Comparison of ENCODE assay signal across 7 cellular contexts in the genomic region with DNA sequence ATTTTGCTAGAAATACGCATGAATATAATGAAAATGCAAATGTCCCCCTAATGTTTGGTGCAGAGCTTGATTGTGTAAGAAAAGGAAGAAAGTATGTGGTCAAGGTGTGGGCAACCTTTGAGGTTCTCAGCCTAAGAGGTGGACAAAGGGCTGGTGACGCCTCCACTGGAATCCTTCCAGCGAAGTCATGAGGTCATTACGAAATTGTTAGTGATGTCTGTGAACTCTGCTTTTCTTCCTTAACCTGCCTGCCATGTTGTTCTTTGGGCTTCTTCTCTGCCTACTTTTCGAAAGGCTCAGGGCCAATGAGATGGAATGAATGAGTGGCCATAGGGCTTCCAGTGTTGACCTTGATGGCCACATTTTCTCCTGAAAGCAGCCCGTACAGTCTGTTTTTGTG.
DNase-seq lines count a peak whose midpoint lies in the region; ATAC-seq, FAIRE-seq and TF ChIP-seq lines count a peak whose summit lies in the region.
"Not testable (repeated sequence)": the region's sequence is repeated elsewhere in the genome, so short reads cannot be mapped to it uniquely, and the experiment has no call there.

No MANE protein-coding gene starts in this region.

- not testable (repeated sequence) for FAIRE-seq in endothelial cell of umbilical vein (lab: Jason Lieb, UNC); keratinocyte (lab: Jason Lieb, UNC)

- not testable (repeated sequence) for TF ChIP-seq CTCF in CD8-positive, alpha-beta T cell (IDR thresholded peaks at IDR 0.05); RWPE2 (IDR thresholded peaks at IDR 0.05; ENCODE audit: poor library complexity, severe bottlenecking); endothelial cell of umbilical vein (IDR thresholded peaks at IDR 0.05; ENCODE audit: extremely low read depth in 1 of 2, insufficient read depth in 1 of 2, low read depth in 1 of 2, low read length in 2 of 2); keratinocyte (optimal IDR thresholded peaks at IDR 0.05 in 1 of 3, IDR thresholded peaks at IDR 0.05 in 1 of 3, conservative IDR thresholded peaks at IDR 0.05 in 1 of 3; ENCODE audit: extremely low read depth in 1 of 3, insufficient read depth in 2 of 3, low read length in 3 of 3); nephron (IDR thresholded peaks at IDR 0.05; ENCODE audit: unreplicated experiment in 3 of 3)

- not testable (repeated sequence) for H3K9me3 Mint-ChIP-seq in CD8-positive, alpha-beta T cell; activated T-helper 1 cell treated with anti-CD3 and anti-CD28 coated beads, Interleukin-12 subunit alpha, Interleukin-12 subunit beta, Interleukin-2, Interleukin-4 antibody, amounts not matched to agents 30 ng/mL and 10 ng/mL and 1 ng/mL, durations not matched to agents 14 hours and 24 hours and 36 hours; nephron

- not testable (repeated sequence) for H3K4me2 ChIP-seq in endothelial cell of umbilical vein (ENCODE audit: insufficient read depth, low read length); keratinocyte (ENCODE audit: control insufficient read depth, extremely low read depth, insufficient read depth, low read depth, low read length)

- H3K9ac ChIP-seq in HUES48 (ENCODE audit: low read depth, low read length); endothelial cell of umbilical vein (replicated peaks; ENCODE audit: extremely low read depth, insufficient read depth, low read length); keratinocyte (ENCODE audit: control insufficient read depth, extremely low read depth, insufficient read depth, low read length): not testable (repeated sequence)

- H2AFZ ChIP-seq in endothelial cell of umbilical vein (ENCODE audit: low read depth, low read length); keratinocyte (ENCODE audit: control insufficient read depth, low read length): not testable (repeated sequence)

- not testable (repeated sequence) for H3K9me1 ChIP-seq in endothelial cell of umbilical vein (replicated peaks; ENCODE audit: control insufficient read depth, extremely low read depth, insufficient read depth, low read length); keratinocyte (ENCODE audit: control insufficient read depth, extremely low read depth, insufficient read depth, low read length)

- H3K79me2 ChIP-seq in endothelial cell of umbilical vein (ENCODE audit: control insufficient read depth, insufficient read depth, low read length) (peaks cover 46% of the 10 kb centered on the region), keratinocyte (ENCODE audit: control insufficient read depth, insufficient read depth, low read length) (peaks cover 53% of the 10 kb centered on the region)

- H3K27ac Mint-ChIP-seq in CD8-positive, alpha-beta T cell: peak overlapping the region; percentile 83
- H3K27ac Mint-ChIP-seq in activated T-helper 1 cell treated with anti-CD3 and anti-CD28 coated beads, Interleukin-12 subunit alpha, Interleukin-12 subunit beta, Interleukin-2, Interleukin-4 antibody, amounts not matched to agents 30 ng/mL and 10 ng/mL and 1 ng/mL, durations not matched to agents 14 hours and 24 hours and 36 hours: peak overlapping the region; percentile 34
- peak overlapping the region in 2 of 3 experiments; percentile 77 to 78 for H3K27ac Mint-ChIP-seq in nephron

- CTCF ChIA-PET in CD8-positive, alpha-beta T cell (lab: Charles Lee): interaction anchor here (1.4 kb wide), 1 partner anchor 643 kb away, joined by 5 read pairs; no protein-coding TSS in a partner anchor
- CTCF ChIA-PET in endothelial cell of umbilical vein (lab: Charles Lee): not testable (repeated sequence)

- not testable (repeated sequence) for H3K36me3 Mint-ChIP-seq in CD8-positive, alpha-beta T cell; nephron (ENCODE audit: low read depth)
- peaks cover 10% of the 10 kb centered on the region for H3K36me3 Mint-ChIP-seq in activated T-helper 1 cell treated with anti-CD3 and anti-CD28 coated beads, Interleukin-12 subunit alpha, Interleukin-12 subunit beta, Interleukin-2, Interleukin-4 antibody, amounts not matched to agents 30 ng/mL and 10 ng/mL and 1 ng/mL, durations not matched to agents 14 hours and 24 hours and 36 hours (ENCODE audit: low read depth)

- not testable (repeated sequence) for H3K4me1 Mint-ChIP-seq in CD8-positive, alpha-beta T cell (ENCODE audit: low read depth); nephron
- H3K4me1 Mint-ChIP-seq in activated T-helper 1 cell treated with anti-CD3 and anti-CD28 coated beads, Interleukin-12 subunit alpha, Interleukin-12 subunit beta, Interleukin-2, Interleukin-4 antibody, amounts not matched to agents 30 ng/mL and 10 ng/mL and 1 ng/mL, durations not matched to agents 14 hours and 24 hours and 36 hours (ENCODE audit: low read depth): peaks cover 19% of the 10 kb centered on the region

- not testable (repeated sequence) for TF ChIP-seq POLR2A in endothelial cell of umbilical vein (IDR thresholded peaks at IDR 0.05; ENCODE audit: low read depth, low read length)

- not testable (repeated sequence) for BruUV-seq in endothelial cell of umbilical vein (replicated peaks; lab: Mats Ljungman, UMichigan)

- H3K36me3 ChIP-seq in CD8-positive, alpha-beta T cell (ENCODE audit: insufficient read depth, low read length); HUES48 (ENCODE audit: control insufficient read depth, insufficient read depth, low read length); RWPE2 (ENCODE audit: low read depth); endothelial cell of umbilical vein (ENCODE audit: control insufficient read depth in 2 of 2, extremely low read depth in 1 of 2, insufficient read depth in 2 of 2, low read length in 2 of 2); keratinocyte (ENCODE audit: control insufficient read depth in 2 of 2, extremely low read depth in 1 of 2, insufficient read depth in 2 of 2, low read length in 2 of 2): not testable (repeated sequence)

- not testable (repeated sequence) for H3K4me1 ChIP-seq in CD8-positive, alpha-beta T cell (ENCODE audit: insufficient read depth, low read length); RWPE2 (ENCODE audit: insufficient read depth, poor library complexity, severe bottlenecking); endothelial cell of umbilical vein (ENCODE audit: control insufficient read depth, extremely low read depth, insufficient read depth, low read length); keratinocyte (ENCODE audit: control insufficient read depth, extremely low read depth, insufficient read depth, low read length)
- peaks cover 17% of the 10 kb centered on the region; the same call in 1 of the 2 replicates for H3K4me1 ChIP-seq in HUES48 (ENCODE audit: control insufficient read depth, insufficient read depth, low read length)

- dilution Hi-C loops in endothelial cell of umbilical vein (cut with MboI; ENCODE audit: extremely low pct_ligation_motif_present, low sequenced_read_pairs); keratinocyte (cut with MboI; ENCODE audit: extremely low pct_ligation_motif_present, low sequenced_read_pairs): not testable (repeated sequence)

- H3K27me3 ChIP-seq in CD8-positive, alpha-beta T cell (ENCODE audit: insufficient read depth, low read length); HUES48 (ENCODE audit: control insufficient read depth, insufficient read depth, low read length); RWPE2 (ENCODE audit: insufficient read depth, poor library complexity, severe bottlenecking); endothelial cell of umbilical vein (ENCODE audit: control insufficient read depth in 2 of 2, insufficient read depth in 2 of 2, low read length in 2 of 2); keratinocyte (ENCODE audit: control insufficient read depth, extremely low read depth, insufficient read depth, low read length): not testable (repeated sequence)

- intact Hi-C loops in CD8-positive, alpha-beta T cell (cut with DNase I, micrococcal nuclease): loop anchor here (5.0 to 10.0 kb wide), 3 partner anchors 333 to 643 kb away; partner anchors contain the start of gene BCL2L11 (in 1 of the 2)
- intact Hi-C loops in activated T-helper 1 cell treated with anti-CD3 and anti-CD28 coated beads, Interleukin-12 subunit alpha, Interleukin-12 subunit beta, Interleukin-2, Interleukin-4 antibody, amounts not matched to agents 30 ng/mL and 10 ng/mL and 1 ng/mL, durations not matched to agents 14 hours and 24 hours and 36 hours (cut with micrococcal nuclease); endothelial cell of umbilical vein (cut with micrococcal nuclease): not testable (repeated sequence)

- POLR2A ChIA-PET in CD8-positive, alpha-beta T cell (lab: Charles Lee); endothelial cell of umbilical vein (lab: Charles Lee): not testable (repeated sequence)

- not testable (repeated sequence) for H3K4me3 Mint-ChIP-seq in CD8-positive, alpha-beta T cell; activated T-helper 1 cell treated with anti-CD3 and anti-CD28 coated beads, Interleukin-12 subunit alpha, Interleukin-12 subunit beta, Interleukin-2, Interleukin-4 antibody, amounts not matched to agents 30 ng/mL and 10 ng/mL and 1 ng/mL, durations not matched to agents 14 hours and 24 hours and 36 hours; nephron

- not testable (repeated sequence) for DNase-seq in CD8-positive, alpha-beta T cell; RWPE2 (ENCODE audit: low spot score); activated T-helper 1 cell treated with anti-CD3 and anti-CD28 coated beads, Interleukin-12 subunit alpha, Interleukin-12 subunit beta, Interleukin-2, Interleukin-4 antibody, amounts not matched to agents 30 ng/mL and 10 ng/mL and 1 ng/mL, durations not matched to agents 14 hours and 24 hours and 36 hours (ENCODE audit: low spot score); endothelial cell of umbilical vein (ENCODE audit: low read depth, low spot score); keratinocyte (ENCODE audit: low read depth, low spot score)

- not testable (repeated sequence) for H3K27ac ChIP-seq in CD8-positive, alpha-beta T cell (ENCODE audit: low read depth, low read length); RWPE2 (ENCODE audit: poor library complexity, severe bottlenecking)
- H3K27ac ChIP-seq in HUES48 (ENCODE audit: low read depth, low read length) (peak overlapping the region; percentile 65), endothelial cell of umbilical vein (ENCODE audit: insufficient read depth, low read depth, low read length) (peak overlapping the region; percentile 1), keratinocyte (ENCODE audit: control insufficient read depth, insufficient read depth, low read length) (peak overlapping the region; percentile 31)

- H4K20me1 ChIP-seq in endothelial cell of umbilical vein (replicated peaks; ENCODE audit: control insufficient read depth, extremely low read depth, insufficient read depth, low read length); keratinocyte (ENCODE audit: control insufficient read depth, extremely low read depth, insufficient read depth, low read length): not testable (repeated sequence)

- H3K9me3 ChIP-seq in CD8-positive, alpha-beta T cell (ENCODE audit: low read length); HUES48 (ENCODE audit: control insufficient read depth, insufficient read depth, low read length); RWPE2 (ENCODE audit: severe bottlenecking); endothelial cell of umbilical vein (replicated peaks; ENCODE audit: control insufficient read depth, insufficient read depth, low read length); keratinocyte (ENCODE audit: control insufficient read depth, low read depth, low read length): not testable (repeated sequence)

- H3K27me3 Mint-ChIP-seq in CD8-positive, alpha-beta T cell (ENCODE audit: low read depth); activated T-helper 1 cell treated with anti-CD3 and anti-CD28 coated beads, Interleukin-12 subunit alpha, Interleukin-12 subunit beta, Interleukin-2, Interleukin-4 antibody, amounts not matched to agents 30 ng/mL and 10 ng/mL and 1 ng/mL, durations not matched to agents 14 hours and 24 hours and 36 hours (ENCODE audit: insufficient read depth); nephron (ENCODE audit: low read depth): not testable (repeated sequence)

- not testable (repeated sequence) for H3K4me3 ChIP-seq in CD8-positive, alpha-beta T cell (ENCODE audit: low read depth, low read length); HUES48 (ENCODE audit: low read depth, low read length); RWPE2 (ENCODE audit: severe bottlenecking); endothelial cell of umbilical vein (replicated peaks in 1 of 3; ENCODE audit: insufficient read depth in 1 of 3, low read depth in 1 of 3, low read length in 3 of 3); keratinocyte (ENCODE audit: control insufficient read depth in 2 of 3, extremely low read depth in 1 of 3, insufficient read depth in 2 of 3, low read depth in 1 of 3, low read length in 3 of 3)

- peak; percentile 19 for ATAC-seq in CD8-positive, alpha-beta T cell
- peak; percentile 37; the same call in 2 of the 3 replicates for ATAC-seq in RWPE2 (ENCODE audit: low read depth)
